In genomic region chr5:119449882-119450281, GRCh38 we compare ENCODE assay signal across 31 cellular contexts.
"Had no signal": no experiment of that assay in that cellular context is flagged by ENCODE, and none has a peak within 500 bp of the region (broad histone marks: within the 10 kb centered on the region; RNA-seq: fewer than 3 reads in every experiment).

No MANE protein-coding gene starts in this region.

- H3K4me3 ChIP-seq: MG63, SJCRH30, SK-N-MC had no signal

- H3K27ac Mint-ChIP-seq: activated CD4-positive, alpha-beta T cell treated with anti-CD3 and anti-CD28 coated beads, Interleukin-2, amount 10 ng/mL, durations not matched to agents 24 days and 14 days; activated CD8-positive, alpha-beta T cell treated with anti-CD3 and anti-CD28 coated beads for 36 hours; activated naive CD8-positive, alpha-beta T cell treated with anti-CD3 and anti-CD28 coated beads for 36 hours; activated T-cell treated with anti-CD3 and anti-CD28 coated beads, Interleukin-2, amount 50 U/mL, for 72 hours; activated T-helper 17 cell treated with anti-CD3 and anti-CD28 coated beads, Interleukin-2, amount 50 U/mL, for 72 hours had no signal

- H3K27me3 Mint-ChIP-seq: activated CD8-positive, alpha-beta T cell treated with anti-CD3 and anti-CD28 coated beads for 36 hours; activated naive CD8-positive, alpha-beta T cell treated with anti-CD3 and anti-CD28 coated beads for 36 hours; activated T-helper 17 cell treated with anti-CD3 and anti-CD28 coated beads, Interleukin-2, amount 50 U/mL, for 72 hours had no signal

- DNase-seq: activated CD4-positive, alpha-beta T cell treated with anti-CD3 and anti-CD28 coated beads, Interleukin-2, amount 10 ng/mL, durations not matched to agents 24 days and 14 days; activated CD4-positive, alpha-beta T cell treated with anti-CD3 and anti-CD28 coated beads, Interleukin-2, amount 50 U/mL, for 4 hours; activated CD8-positive, alpha-beta T cell treated with anti-CD3 and anti-CD28 coated beads for 36 hours; activated effector memory CD4-positive, alpha-beta T cell treated with anti-CD3 and anti-CD28 coated beads, Interleukin-2, amount 50 U/mL, for 16 hours; activated naive CD4-positive, alpha-beta T cell; activated naive CD4-positive, alpha-beta T cell treated with anti-CD3 and anti-CD28 coated beads, Interleukin-2, amount 50 U/mL, for 16 hours; activated naive CD8-positive, alpha-beta T cell treated with anti-CD3 and anti-CD28 coated beads for 36 hours; activated T-cell treated with anti-CD3 and anti-CD28 coated beads, Interleukin-2, amount 50 U/mL, for 1 hour; activated T-cell treated with anti-CD3 and anti-CD28 coated beads, Interleukin-2, amount 50 U/mL, for 72 hours; amniotic stem cell; aorta; brain microvascular endothelial cell; central memory CD4-positive, alpha-beta T cell; KG1; MG63; NCI-H1092 treated with DMSO at 0.1 percent for 48 hours; NCI-H1417; NCI-H146; NCI-H187; NCI-H2029 treated with DMSO at 0.1 percent for 48 hours; NCI-H2107; NCI-H2171; NCI-H510A; NCI-H526; NCI-H748 treated with DMSO at 0.1 percent for 48 hours; NK-92 treated with Interleukin-12 subunit alpha and Interleukin-12 subunit beta, amount 100 ng/mL, for 24 hours; Right ventricle myocardium superior; SJCRH30; T1000 had no signal

- H3K9me3 Mint-ChIP-seq: activated T-cell treated with anti-CD3 and anti-CD28 coated beads, Interleukin-2, amount 50 U/mL, for 72 hours; activated T-helper 17 cell treated with anti-CD3 and anti-CD28 coated beads, Interleukin-2, amount 50 U/mL, for 72 hours had no signal

- H3K27ac ChIP-seq: brain microvascular endothelial cell, SJCRH30, SK-N-MC had no signal

- H3K27me3 ChIP-seq: brain microvascular endothelial cell, MG63, SJCRH30 had no signal

- H3K4me3 Mint-ChIP-seq: activated CD4-positive, alpha-beta T cell treated with anti-CD3 and anti-CD28 coated beads, Interleukin-2, amount 10 ng/mL, durations not matched to agents 24 days and 14 days; activated CD8-positive, alpha-beta T cell treated with anti-CD3 and anti-CD28 coated beads for 36 hours; activated naive CD8-positive, alpha-beta T cell treated with anti-CD3 and anti-CD28 coated beads for 36 hours; activated T-helper 17 cell treated with anti-CD3 and anti-CD28 coated beads, Interleukin-2, amount 50 U/mL, for 72 hours had no signal

- ATAC-seq: activated CD8-positive, alpha-beta T cell treated with anti-CD3 and anti-CD28 coated beads for 36 hours; activated T-cell treated with anti-CD3 and anti-CD28 coated beads, Interleukin-2, amount 50 U/mL, for 72 hours; activated T-helper 17 cell treated with anti-CD3 and anti-CD28 coated beads, Interleukin-2, amount 50 U/mL, for 72 hours had no signal
